Comparison of ENCODE assay signal across 8 cellular contexts in genomic region chr5:35003018-35003957, GRCh38. TPM values are rescaled to one million over a fixed set of nuclear protein-coding genes. Genes with fewer than 3 reads are reported as not detected.
DNase-seq lines count a peak whose midpoint lies in the region; ATAC-seq lines count a peak whose summit lies in the region.

No MANE protein-coding gene starts in this region.

- peaks cover 2% of the 10 kb centered on the region for H3K36me3 Mint-ChIP-seq in T-helper 17 cell (ENCODE audit: low read depth)

- H3K27me3 Mint-ChIP-seq in T-helper 17 cell = peaks cover 58% of the 10 kb centered on the region

- ATAC-seq in HG02588 (IDR thresholded peaks at IDR 0.05; ENCODE audit: unreplicated experiment) = peak; percentile 71
- peak; percentile 52 for ATAC-seq in T-helper 17 cell

- H3K9me3 ChIP-seq in T-helper 17 cell (ENCODE audit: control insufficient read depth, low read length, poor library complexity, severe bottlenecking) = no peaks in the 10 kb centered on the region

- DNase-seq in NCI-H1436 (lab: John Stamatoyannopoulos, UW) = peak; percentile 43
- DNase-seq in NCI-H1436 treated with DMSO at 0.1 percent for 48 hours (lab: John Stamatoyannopoulos, UW) = no peak
- peak; percentile 31 for DNase-seq in NCI-H146 (lab: John Stamatoyannopoulos, UW)
- DNase-seq in T-helper 17 cell = peak; percentile 10 to 43 (median 40)
- DNase-seq in anterior cingulate cortex (lab: John Stamatoyannopoulos, UW) = peak in 47 of 58 donors; percentile 0 to 72 (median 17)
- DNase-seq in hypothalamus (lab: John Stamatoyannopoulos, UW) = peak in 35 of 51 donors; percentile 1 to 60 (median 13)
- DNase-seq in stimulated activated CD4-positive, alpha-beta T cell treated with anti-CD3 and anti-CD28 coated beads, Interleukin-12 subunit alpha, Interleukin-12 subunit beta, amount 100 ng/mL, for 24 hours (ENCODE audit: low read depth in 2 of 2) = peak; percentile 11 to 50

- peaks cover 6% of the 10 kb centered on the region for H3K4me1 Mint-ChIP-seq in T-helper 17 cell

- H3K4me3 Mint-ChIP-seq in T-helper 17 cell = no peak overlapping the region

- H3K27ac Mint-ChIP-seq in T-helper 17 cell = no peak overlapping the region

RNA-seq across cellular contexts. Expression of gene AGXT2, which starts 44.5 kb away (rescaled TPM):
- total RNA-seq in T-helper 17 cell = not detected
